ENCODE assay signal across 7 cellular contexts in the genomic region with DNA sequence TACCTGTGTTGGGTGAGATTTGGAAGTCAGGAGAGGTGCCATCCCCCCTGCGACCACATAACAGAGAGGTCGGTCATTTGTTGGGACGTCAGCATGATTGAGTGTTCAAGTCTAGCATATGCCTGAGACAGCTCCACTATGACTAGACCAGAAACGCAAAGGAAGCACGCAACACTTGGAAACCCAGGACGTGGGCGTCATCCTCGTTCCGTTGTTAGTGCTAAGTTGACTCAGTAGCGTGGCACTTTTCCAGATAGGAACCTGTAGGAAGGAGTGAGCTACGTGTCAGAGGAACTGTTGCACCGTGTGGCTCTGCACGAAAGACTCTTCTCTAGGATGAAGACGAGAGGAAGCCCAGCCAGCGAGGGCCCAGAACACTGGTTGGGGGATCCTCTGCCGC.
A peak's percentile ranks its signal among the peaks of the same experiment; 100 is the strongest.
DNase-seq lines count a peak whose midpoint lies in the region; ATAC-seq and TF ChIP-seq lines count a peak whose summit lies in the region.
"Not testable (repeated sequence)": the region's sequence is repeated elsewhere in the genome, so short reads cannot be mapped to it uniquely, and the experiment has no call there.

No MANE protein-coding gene starts in this region.

- intact Hi-C loops in activated T-helper 2 cell treated with anti-CD3 and anti-CD28 coated beads, Interferon-gamma antibody, Interleukin-2, Interleukin-4, amounts not matched to agents 10 μg/mL and 5 μg/mL and 100 μg/mL, durations not matched to agents 14 hours and 24 hours and 36 hours (cut with micrococcal nuclease): loop anchor here (2.0 to 10.0 kb wide), 4 partner anchors 32 to 472 kb away; no protein-coding TSS in a partner anchor

- TF ChIP-seq CTCF in fibroblast of pulmonary artery (IDR thresholded peaks at IDR 0.05; ENCODE audit: low read length, missing control alignments): not testable (repeated sequence)

- ATAC-seq in stimulated activated naive CD8-positive, alpha-beta T cell treated with anti-CD3 and anti-CD28 coated beads, Interleukin-15, Interleukin-2, amounts not matched to agents 100 U/mL and 50 U/mL, for 24 hours: peak; percentile 62

- DNase-seq in HCEC 1CT (peak; percentile 14), amniotic epithelial cell (ENCODE audit: low read depth) (peak; percentile 35), fibroblast of pulmonary artery (ENCODE audit: low read depth) (peak; percentile 80)
- peak; percentile 11 for DNase-seq in activated CD4-positive, alpha-beta T cell treated with anti-CD3 and anti-CD28 coated beads, Interleukin-2, amount 50 U/mL, for 1 hour
- not testable (repeated sequence) for DNase-seq in activated T-helper 2 cell treated with anti-CD3 and anti-CD28 coated beads, Interferon-gamma antibody, Interleukin-2, Interleukin-4, amounts not matched to agents 10 μg/mL and 5 μg/mL and 100 μg/mL, durations not matched to agents 14 hours and 24 hours and 36 hours (ENCODE audit: low spot score); stimulated activated naive CD8-positive, alpha-beta T cell treated with anti-CD3 and anti-CD28 coated beads, Interleukin-15, Interleukin-2, amounts not matched to agents 100 U/mL and 50 U/mL, for 24 hours
- DNase-seq in stimulated activated CD4-positive, alpha-beta T cell treated with anti-CD3 and anti-CD28 coated beads, Interleukin-12 subunit alpha, Interleukin-12 subunit beta, amount 100 ng/mL, for 24 hours (ENCODE audit: low read depth in 2 of 2): peak; percentile 9 to 30

- not testable (repeated sequence) for H3K4me3 ChIP-seq in fibroblast of pulmonary artery (replicated peaks; ENCODE audit: low read depth, low read length)

- H3K9me3 Mint-ChIP-seq in activated T-helper 2 cell treated with anti-CD3 and anti-CD28 coated beads, Interferon-gamma antibody, Interleukin-2, Interleukin-4, amounts not matched to agents 10 μg/mL and 5 μg/mL and 100 μg/mL, durations not matched to agents 14 hours and 24 hours and 36 hours: not testable (repeated sequence)

- peaks cover 72% of the 10 kb centered on the region for H3K36me3 Mint-ChIP-seq in activated T-helper 2 cell treated with anti-CD3 and anti-CD28 coated beads, Interferon-gamma antibody, Interleukin-2, Interleukin-4, amounts not matched to agents 10 μg/mL and 5 μg/mL and 100 μg/mL, durations not matched to agents 14 hours and 24 hours and 36 hours (ENCODE audit: low read depth)

- H3K27me3 Mint-ChIP-seq in activated T-helper 2 cell treated with anti-CD3 and anti-CD28 coated beads, Interferon-gamma antibody, Interleukin-2, Interleukin-4, amounts not matched to agents 10 μg/mL and 5 μg/mL and 100 μg/mL, durations not matched to agents 14 hours and 24 hours and 36 hours (ENCODE audit: low read depth): not testable (repeated sequence)

- H3K4me3 Mint-ChIP-seq in activated T-helper 2 cell treated with anti-CD3 and anti-CD28 coated beads, Interferon-gamma antibody, Interleukin-2, Interleukin-4, amounts not matched to agents 10 μg/mL and 5 μg/mL and 100 μg/mL, durations not matched to agents 14 hours and 24 hours and 36 hours (ENCODE audit: low read depth): peak overlapping the region; percentile 45

- H3K27ac Mint-ChIP-seq in activated T-helper 2 cell treated with anti-CD3 and anti-CD28 coated beads, Interferon-gamma antibody, Interleukin-2, Interleukin-4, amounts not matched to agents 10 μg/mL and 5 μg/mL and 100 μg/mL, durations not matched to agents 14 hours and 24 hours and 36 hours: peak overlapping the region; percentile 85

- peaks cover 45% of the 10 kb centered on the region for H3K4me1 Mint-ChIP-seq in activated T-helper 2 cell treated with anti-CD3 and anti-CD28 coated beads, Interferon-gamma antibody, Interleukin-2, Interleukin-4, amounts not matched to agents 10 μg/mL and 5 μg/mL and 100 μg/mL, durations not matched to agents 14 hours and 24 hours and 36 hours (ENCODE audit: low read depth)
